ENCODE assay signal across 16 cellular contexts in genomic region chr7:51303142-51303525, GRCh38.
"Had no signal": no experiment of that assay in that cellular context is flagged by ENCODE, and none has a peak within 500 bp of the region (broad histone marks: within the 10 kb centered on the region; RNA-seq: fewer than 3 reads in every experiment).

No MANE protein-coding gene starts in this region.

- H3K27ac ChIP-seq: cardiac muscle cell, parathyroid adenoma, SK-N-MC, suprapubic skin, upper lobe of right lung had no signal

- H3K4me1 ChIP-seq: parathyroid adenoma had no signal

- H3K36me3 ChIP-seq: cardiac muscle cell, suprapubic skin, upper lobe of right lung had no signal

- H3K9ac ChIP-seq: parathyroid adenoma had no signal

- H2AFZ ChIP-seq: parathyroid adenoma had no signal

- H3K4me3 ChIP-seq: cardiac muscle cell, SK-N-MC, suprapubic skin, upper lobe of right lung had no signal

- ATAC-seq: stimulated activated memory B cell treated with anti-CD40 and anti-IgM and Interleukin-4, amounts not matched to agents 10 μg/mL and 1 μg/mL and 100 μg/mL, for 72 hours; T-cell had no signal

- H3K27me3 ChIP-seq: suprapubic skin, upper lobe of right lung had no signal

- DNase-seq: activated CD4-positive, alpha-beta T cell treated with anti-CD3 and anti-CD28 coated beads for 1 hour; activated CD4-positive, alpha-beta T cell treated with anti-CD3 and anti-CD28 coated beads, Interleukin-2, amount 50 U/mL, for 48 hours; activated gamma-delta T cell; activated T-cell treated with anti-CD3 and anti-CD28 coated beads, Interleukin-2, amount 50 U/mL, for 48 hours; cortex of kidney; effector memory CD4-positive, alpha-beta T cell; nephron progenitor cell; small intestine; T-cell; T1000; upper lobe of right lung had no signal

- H3K9me3 ChIP-seq: suprapubic skin, upper lobe of right lung had no signal
